1 cellular context compared by ENCODE assay signal in genomic region chr2:15874854-15875776, GRCh38.
TF ChIP-seq lines count a peak whose summit lies in the region.

No MANE protein-coding gene starts in this region.

TF ChIP-seq in liver, 16 proteins besides CTCF, POLR2A, EP300 and RAD21 (continued from another document):
- TF ChIP-seq REST (IDR thresholded peaks at IDR 0.05) (no peak), JUND (IDR thresholded peaks at IDR 0.05) (peak in 1 of 2 donors; percentile 70), ZBTB33 (IDR thresholded peaks at IDR 0.05) (no peak), FOXA1 (IDR thresholded peaks at IDR 0.05) (no peak)
TF ChIP-seq in liver: peak in this region for 9.
